ENCODE assay signal across 26 cellular contexts in the genomic region with DNA sequence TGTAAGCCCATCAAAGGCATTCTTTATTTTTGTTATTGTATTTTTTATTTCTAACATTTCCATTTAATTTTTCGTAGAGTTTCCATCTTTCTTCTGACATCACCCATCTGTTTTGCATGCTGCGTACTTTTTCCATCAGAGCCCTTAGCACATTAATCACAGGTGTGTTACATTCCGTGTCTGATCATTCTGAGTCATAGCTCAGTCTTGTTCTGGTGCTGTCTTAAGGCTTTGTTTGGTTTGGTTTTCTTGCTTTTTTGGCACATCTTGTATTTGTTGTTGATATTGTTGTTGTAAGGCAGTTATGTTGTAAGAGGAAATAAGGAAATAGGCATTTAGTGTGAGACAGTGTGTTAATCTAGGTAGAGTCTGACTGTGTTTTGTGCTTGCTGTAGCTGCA.
"Had no signal": no experiment of that assay in that cellular context is flagged by ENCODE, and none has a peak within 500 bp of the region (broad histone marks: within the 10 kb centered on the region; RNA-seq: fewer than 3 reads in every experiment).

No MANE protein-coding gene starts in this region.

- H3K27me3 ChIP-seq: cardiac muscle cell, Peyer's patch, SJCRH30 had no signal

- H3K9me3 ChIP-seq: Peyer's patch, SJCRH30 had no signal

- H3K4me2 ChIP-seq: KMS-11 had no signal

- H3K4me3 ChIP-seq: cardiac muscle cell, Peyer's patch, SJCRH30, SK-N-MC had no signal

- H3K27ac ChIP-seq: cardiac muscle cell, KMS-11, Peyer's patch, SJCRH30, SK-N-MC, WERI-Rb-1 had no signal

- ATAC-seq: activated CD8-positive, alpha-beta memory T cell treated with anti-CD3 and anti-CD28 coated beads, Interleukin-2, amount 10 ng/mL, durations not matched to agents 7 days and 5 days; activated naive CD8-positive, alpha-beta T cell treated with anti-CD3 and anti-CD28 coated beads, Interleukin-2, amount 50 U/mL, for 24 hours had no signal

- DNase-seq: activated CD4-positive, alpha-beta memory T cell treated with anti-CD3 and anti-CD28 coated beads, Interleukin-2, amount 10 ng/mL, durations not matched to agents 7 days and 5 days; activated CD4-positive, alpha-beta T cell treated with anti-CD3 and anti-CD28 coated beads for 1 hour; activated CD4-positive, alpha-beta T cell treated with anti-CD3 and anti-CD28 coated beads for 48 hours; activated CD4-positive, CD25-positive, alpha-beta regulatory T cell; activated CD8-positive, alpha-beta memory T cell treated with anti-CD3 and anti-CD28 coated beads for 24 hours; activated CD8-positive, alpha-beta memory T cell treated with anti-CD3 and anti-CD28 coated beads, Interleukin-2, amount 10 ng/mL, durations not matched to agents 7 days and 5 days; activated CD8-positive, alpha-beta memory T cell treated with anti-CD3 and anti-CD28 coated beads, Interleukin-2, amount 50 U/mL, for 48 hours; activated effector memory CD4-positive, alpha-beta T cell treated with Interleukin-2 at 50 U/mL for 16 hours; activated naive CD4-positive, alpha-beta T cell treated with anti-CD3 and anti-CD28 coated beads, Interleukin-2, amount 10 ng/mL, durations not matched to agents 7 days and 5 days; activated naive CD8-positive, alpha-beta T cell treated with anti-CD3 and anti-CD28 coated beads, Interleukin-2, amount 50 U/mL, for 24 hours; activated T-cell treated with anti-CD3 and anti-CD28 coated beads, Interleukin-2, amount 50 U/mL, for 48 hours; anterior cingulate cortex; NCI-H1105; NCI-H1417 treated with DMSO at 0.1 percent for 48 hours; NCI-H187 treated with DMSO at 0.1 percent for 48 hours; NCI-H2081; NCI-H345; NCI-H524 treated with DMSO at 0.1 percent for 48 hours; Peyer's patch; SHP77; SJCRH30; T1000; WERI-Rb-1 had no signal

- H3K9ac ChIP-seq: KMS-11 had no signal

- H3K36me3 ChIP-seq: cardiac muscle cell, Peyer's patch, SJCRH30, WERI-Rb-1 had no signal

- H3K4me1 ChIP-seq: Peyer's patch, SJCRH30 had no signal
